Comparison of ENCODE assay signal across 8 cellular contexts in genomic region chr19:45428385-45429231, GRCh38. TPM values are rescaled to one million over a fixed set of nuclear protein-coding genes. Genes with fewer than 3 reads are reported as not detected.
DNase-seq lines count a peak whose midpoint lies in the region; ATAC-seq and TF ChIP-seq lines count a peak whose summit lies in the region.

No MANE protein-coding gene starts in this region.

- peaks cover 6% of the 10 kb centered on the region for H3K27me3 Mint-ChIP-seq in GM23338 (ENCODE audit: insufficient read depth, low read depth, poor library complexity)
- H3K27me3 Mint-ChIP-seq in activated T-cell treated with anti-CD3 and anti-CD28 coated beads, Interleukin-2, amount 50 U/mL, for 4 hours (ENCODE audit: low read depth) = peaks cover 5% of the 10 kb centered on the region

- CTCF ChIA-PET in AG04450 (lab: Charles Lee) = interaction anchor here (0.9 to 2.5 kb wide), 7 partner anchors 10 to 57 kb away, joined by 3 to 17 read pairs (median 7); no protein-coding TSS in a partner anchor

- DNase-seq in AG04450 (ENCODE audit: low read depth, low spot score) = no peak
- DNase-seq in GM23338 (ENCODE audit: low spot score) = peak; percentile 84
- no peak for DNase-seq in activated T-cell treated with anti-CD3 and anti-CD28 coated beads, Interleukin-2, amount 50 U/mL, for 4 hours
- no peak for DNase-seq in Right ventricle myocardium inferior (ENCODE audit: missing footprints)
- no peak for DNase-seq in prostate gland (ENCODE audit: low spot score)
- DNase-seq in NAMALWA (ENCODE audit: low spot score) = no peak

- TF ChIP-seq CTCF in AG04450 (IDR thresholded peaks at IDR 0.05; ENCODE audit: low read depth, low read length) = peak; percentile 48
- peak; percentile 60 to 65 for TF ChIP-seq CTCF in GM23338 (conservative IDR thresholded peaks at IDR 0.05; ENCODE audit: low read depth in 2 of 2)
- peak in 3 of 4 experiments; percentile 32 to 59 (median 46) for TF ChIP-seq CTCF in prostate gland (IDR thresholded peaks at IDR 0.05)

- H3F3A ChIP-seq in GM23338 (replicated peaks; ENCODE audit: low read depth) = peaks cover 20% of the 10 kb centered on the region; the same call in 1 of the 2 replicates

- 4% methylated on average over 65 of the region's 73 CpGs for WGBS in prostate gland

- no peaks in the 10 kb centered on the region for H3K36me3 Mint-ChIP-seq in GM23338 (ENCODE audit: low read depth)
- H3K36me3 Mint-ChIP-seq in activated T-cell treated with anti-CD3 and anti-CD28 coated beads, Interleukin-2, amount 50 U/mL, for 4 hours (ENCODE audit: insufficient read depth) = no peaks in the 10 kb centered on the region

- H2AFZ ChIP-seq in GM23338 = peak overlapping the region; percentile 97

- peak overlapping the region; percentile 84 for H3K4me2 ChIP-seq in GM23338

- H3K4me3 Mint-ChIP-seq in GM23338 = peak overlapping the region; percentile 82
- H3K4me3 Mint-ChIP-seq in activated T-cell treated with anti-CD3 and anti-CD28 coated beads, Interleukin-2, amount 50 U/mL, for 4 hours = peak overlapping the region; percentile 72

- no peaks in the 10 kb centered on the region for H3K9me3 Mint-ChIP-seq in GM23338
- H3K9me3 Mint-ChIP-seq in activated T-cell treated with anti-CD3 and anti-CD28 coated beads, Interleukin-2, amount 50 U/mL, for 4 hours = no peaks in the 10 kb centered on the region

- no peak for TF ChIP-seq POLR2A in prostate gland (IDR thresholded peaks at IDR 0.05)

- H3K27ac Mint-ChIP-seq in GM23338 = peak overlapping the region; percentile 86

- H3K4me1 ChIP-seq in GM23338 (ENCODE audit: insufficient read depth) = peaks cover 10% of the 10 kb centered on the region; the same call in 1 of the 2 replicates
- H3K4me1 ChIP-seq in prostate gland (replicated peaks) = no peaks in the 10 kb centered on the region

- H3K4me3 ChIP-seq in AG04450 (ENCODE audit: low read depth, low read length) = peak overlapping the region; percentile 66
- peak overlapping the region; percentile 81 for H3K4me3 ChIP-seq in GM23338
- peak overlapping the region; percentile 27 to 41 for H3K4me3 ChIP-seq in prostate gland

- no peaks in the 10 kb centered on the region for H4K20me1 ChIP-seq in GM23338 (replicated peaks; ENCODE audit: insufficient read depth)

- no peaks in the 10 kb centered on the region for H3K36me3 ChIP-seq in GM23338 (ENCODE audit: insufficient read depth)
- no peaks in the 10 kb centered on the region for H3K36me3 ChIP-seq in prostate gland

- intact Hi-C loops in Right ventricle myocardium inferior (cut with DNase I) (loop anchor here (1.0 to 10.0 kb wide), 2 partner anchors 50 to 216 kb away; no protein-coding TSS in a partner anchor), prostate gland (cut with DNase I) (no loop called here)

- H3K79me2 ChIP-seq in GM23338 (replicated peaks; ENCODE audit: insufficient read depth) = no peaks in the 10 kb centered on the region

- H3K4me1 Mint-ChIP-seq in GM23338 = peaks cover 12% of the 10 kb centered on the region
- peaks cover 24% of the 10 kb centered on the region for H3K4me1 Mint-ChIP-seq in activated T-cell treated with anti-CD3 and anti-CD28 coated beads, Interleukin-2, amount 50 U/mL, for 4 hours (ENCODE audit: low read depth)

- no peaks in the 10 kb centered on the region for H3K9me2 ChIP-seq in GM23338 (ENCODE audit: insufficient read depth)

- ATAC-seq in GM23338 (peak; percentile 31), Right ventricle myocardium inferior (peak; percentile 73), HG03378 (IDR thresholded peaks at IDR 0.05; ENCODE audit: unreplicated experiment) (no peak), GM18909 (IDR thresholded peaks at IDR 0.05; ENCODE audit: poor library complexity, unreplicated experiment) (no peak)
- ATAC-seq in activated T-cell treated with anti-CD3 and anti-CD28 coated beads, Interleukin-2, amount 50 U/mL, for 4 hours = peak; percentile 30 to 39

- peak overlapping the region; percentile 87 for H3K27ac ChIP-seq in AG04450 (ENCODE audit: low read depth, low read length)
- no peak overlapping the region for H3K27ac ChIP-seq in GM23338 (ENCODE audit: low read depth)
- peak overlapping the region; percentile 62 to 70 for H3K27ac ChIP-seq in prostate gland

- H3K27me3 ChIP-seq in AG04450 (ENCODE audit: control insufficient read depth, insufficient read depth, low read length) (no peaks in the 10 kb centered on the region), GM23338 (ENCODE audit: insufficient read depth) (no peaks in the 10 kb centered on the region), prostate gland (replicated peaks; ENCODE audit: insufficient read depth) (no peaks in the 10 kb centered on the region)

- POLR2A ChIA-PET in AG04450 (lab: Yijun Ruan, JAX) = interaction anchor here (0.7 kb wide), 1 partner anchor 80 kb away, joined by 4 read pairs; no protein-coding TSS in a partner anchor

- H3K9me3 ChIP-seq in AG04450 (ENCODE audit: control insufficient read depth, insufficient read depth, low read length) = no peaks in the 10 kb centered on the region; the same call in 1 of the 2 replicates
- no peaks in the 10 kb centered on the region for H3K9me3 ChIP-seq in prostate gland

TF ChIP-seq in GM23338, 12 proteins besides CTCF, POLR2A, EP300 and RAD21:
- no peak for TF ChIP-seq EZH2phosphoT487 (IDR thresholded peaks at IDR 0.05; ENCODE audit: unreplicated experiment)
- peak; percentile 65 for TF ChIP-seq CREB1 (CRISPR knock-in tag; IDR thresholded peaks at IDR 0.05; ENCODE audit: low read depth)
- 0 out of 2 replicates have a peak, but pooled peaks have one; percentile 24 for TF ChIP-seq POLR2AphosphoS5 (IDR thresholded peaks at IDR 0.05; ENCODE audit: low read depth)

RNA-seq across cellular contexts. Expression of gene ERCC1, which starts 4.9 kb away (rescaled TPM):
- 75.8 and 113 TPM in 2 replicates for polyA plus RNA-seq in AG04450 (2011; rRNA removed)
- 85.5 and 126 TPM in 2 replicates for polyA minus RNA-seq in AG04450 (2011; rRNA and poly(A)+ RNA removed)
- 39.0 and 45.9 TPM in 2 replicates for total RNA-seq in GM23338 (2014; rRNA removed; shearing (Covaris generic))
- polyA plus RNA-seq in GM23338 (2016; fragmentation: Nextera tagmentation; extraction: Ambion mirVana) = 52.3 and 56.3 TPM in 2 replicates
- total RNA-seq in activated T-cell treated with anti-CD3 and anti-CD28 coated beads, Interleukin-2, amount 50 U/mL, for 4 hours = 10 to 100 TPM; 68.0 to 86.2 (median 85.7) TPM
- total RNA-seq in Right ventricle myocardium inferior = 166 TPM
- 100 to 1,000 TPM; 142 to 151 TPM for total RNA-seq in prostate gland

RNA-seq across cellular contexts. Expression of gene POLR1G, which starts 22.2 kb away (rescaled TPM):
- 3.0 and 3.2 TPM in 2 replicates for polyA plus RNA-seq in AG04450 (2011; rRNA removed)
- 2.4 and 3.1 TPM in 2 replicates for polyA minus RNA-seq in AG04450 (2011; rRNA and poly(A)+ RNA removed)
- total RNA-seq in GM23338 (2014; rRNA removed; shearing (Covaris generic)) = 33.0 and 34.1 TPM in 2 replicates
- 85.9 and 91.1 TPM in 2 replicates for polyA plus RNA-seq in GM23338 (2016; fragmentation: Nextera tagmentation; extraction: Ambion mirVana)
- 10 to 100 TPM; 45.2 to 57.3 (median 49.1) TPM for total RNA-seq in activated T-cell treated with anti-CD3 and anti-CD28 coated beads, Interleukin-2, amount 50 U/mL, for 4 hours
- 8.5 TPM for total RNA-seq in Right ventricle myocardium inferior
- total RNA-seq in prostate gland = 1 to 10 TPM; 6.6 to 8.9 TPM

RNA-seq across cellular contexts. Expression of gene PPP1R13L, which starts 23.7 kb away (rescaled TPM):
- polyA plus RNA-seq in AG04450 (2011; rRNA removed) (2.4 and 5.1 TPM in 2 replicates), GM23338 (2016; fragmentation: Nextera tagmentation; extraction: Ambion mirVana) (12.9 and 15.5 TPM in 2 replicates)
- 2.5 and 4.3 TPM in 2 replicates for polyA minus RNA-seq in AG04450 (2011; rRNA and poly(A)+ RNA removed)
- 9.6 and 11.3 TPM in 2 replicates for total RNA-seq in GM23338 (2014; rRNA removed; shearing (Covaris generic))
- total RNA-seq in activated T-cell treated with anti-CD3 and anti-CD28 coated beads, Interleukin-2, amount 50 U/mL, for 4 hours = 1 to 10 TPM; 1.6 to 6.8 (median 4.1) TPM
- total RNA-seq in Right ventricle myocardium inferior (182 TPM), prostate gland (10 to 100 TPM; 56.1 to 60.3 TPM)

RNA-seq across cellular contexts. Expression of gene FOSB, which starts 39.2 kb away (rescaled TPM):
- polyA plus RNA-seq in AG04450 (2011; rRNA removed) (1.3 and 1.7 TPM in 2 replicates), GM23338 (2016; fragmentation: Nextera tagmentation; extraction: Ambion mirVana) (0.55 and 0.77 TPM in 2 replicates)
- 12.2 and 19.2 TPM in 2 replicates for polyA minus RNA-seq in AG04450 (2011; rRNA and poly(A)+ RNA removed)
- total RNA-seq in GM23338 (2014; rRNA removed; shearing (Covaris generic)) = 0.89 and 1.9 TPM in 2 replicates
- total RNA-seq in activated T-cell treated with anti-CD3 and anti-CD28 coated beads, Interleukin-2, amount 50 U/mL, for 4 hours = 10 to 100 TPM; 10.5 to 13.4 (median 13.2) TPM
- total RNA-seq in Right ventricle myocardium inferior (0.32 TPM), prostate gland (1 to 10 TPM; 2.5 to 6.4 TPM)

RNA-seq across cellular contexts. Expression of gene ERCC2, which starts 58.2 kb away (rescaled TPM):
- polyA plus RNA-seq in AG04450 (2011; rRNA removed) (51.4 and 69.4 TPM in 2 replicates), GM23338 (2016; fragmentation: Nextera tagmentation; extraction: Ambion mirVana) (33.3 and 39.4 TPM in 2 replicates)
- polyA minus RNA-seq in AG04450 (2011; rRNA and poly(A)+ RNA removed) = 54.4 and 72.4 TPM in 2 replicates
- 81.1 and 84.7 TPM in 2 replicates for total RNA-seq in GM23338 (2014; rRNA removed; shearing (Covaris generic))
- total RNA-seq in activated T-cell treated with anti-CD3 and anti-CD28 coated beads, Interleukin-2, amount 50 U/mL, for 4 hours = 10 to 100 TPM; 22.2 to 23.8 (median 23.8) TPM
- total RNA-seq in Right ventricle myocardium inferior (12.7 TPM), prostate gland (10 to 100 TPM; 20.5 to 31.8 TPM)

Comparison
In these comparisons a context has a peak if more than half of its experiments do, and no peak if none do; other contexts are left out.
1. ATAC-seq: peak in GM23338 (single experiment), activated T-cell treated with anti-CD3 and anti-CD28 coated beads, Interleukin-2, amount 50 U/mL, for 4 hours (2 of 2) and Right ventricle myocardium inferior (single experiment); none in HG03378 (single experiment) and GM18909 (single experiment).
2. Peak in every context shown above with its lines, with median percentiles within 50 percentile points of each other: H3K4me3 ChIP-seq and CTCF ChIP-seq.